ENCODE assay signal across 1 cellular context in the genomic region with DNA sequence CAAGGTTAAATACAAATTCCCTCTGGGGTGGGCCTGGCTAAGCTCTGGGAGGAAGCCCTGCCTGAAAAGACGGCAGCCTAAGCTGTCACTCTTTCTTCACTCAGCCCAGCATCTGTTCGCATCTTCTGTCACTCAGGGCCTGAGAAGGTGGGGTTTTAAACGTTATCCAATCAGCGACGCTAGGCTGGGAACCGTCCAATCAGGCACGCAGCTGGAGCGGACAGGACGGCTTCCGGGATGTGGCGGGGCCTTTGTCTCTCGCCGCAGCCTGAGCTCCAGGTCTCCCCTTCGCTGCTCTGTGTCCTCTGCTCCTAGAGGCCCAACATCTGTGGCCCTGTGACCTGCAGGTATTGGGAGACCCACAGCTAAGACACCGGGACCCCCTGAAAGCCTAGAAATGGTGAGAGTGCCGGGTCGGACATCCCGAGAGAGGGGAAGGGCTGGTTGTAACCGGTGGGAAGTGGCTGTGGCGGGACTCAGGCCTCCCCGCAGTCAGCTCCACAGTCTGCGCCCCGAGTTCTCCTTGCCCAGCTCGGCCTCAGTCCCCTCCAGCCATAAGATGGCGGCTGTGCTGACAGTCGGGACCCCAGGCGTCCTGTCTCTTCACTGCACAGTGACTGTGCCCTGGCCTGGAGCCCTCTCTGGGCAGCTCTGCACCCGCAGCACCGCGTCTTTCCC.
TF ChIP-seq lines count a peak whose summit lies in the region.

A gene (plus strand): TSS at position 254 of the 678 bp plus-strand sequence. CDS start 144 bp downstream, at position 398.

TF ChIP-seq in HepG2, 621 proteins besides CTCF, POLR2A, EP300 and RAD21 (continued from another document and continues in another):
- TF ChIP-seq, protein P1, sequence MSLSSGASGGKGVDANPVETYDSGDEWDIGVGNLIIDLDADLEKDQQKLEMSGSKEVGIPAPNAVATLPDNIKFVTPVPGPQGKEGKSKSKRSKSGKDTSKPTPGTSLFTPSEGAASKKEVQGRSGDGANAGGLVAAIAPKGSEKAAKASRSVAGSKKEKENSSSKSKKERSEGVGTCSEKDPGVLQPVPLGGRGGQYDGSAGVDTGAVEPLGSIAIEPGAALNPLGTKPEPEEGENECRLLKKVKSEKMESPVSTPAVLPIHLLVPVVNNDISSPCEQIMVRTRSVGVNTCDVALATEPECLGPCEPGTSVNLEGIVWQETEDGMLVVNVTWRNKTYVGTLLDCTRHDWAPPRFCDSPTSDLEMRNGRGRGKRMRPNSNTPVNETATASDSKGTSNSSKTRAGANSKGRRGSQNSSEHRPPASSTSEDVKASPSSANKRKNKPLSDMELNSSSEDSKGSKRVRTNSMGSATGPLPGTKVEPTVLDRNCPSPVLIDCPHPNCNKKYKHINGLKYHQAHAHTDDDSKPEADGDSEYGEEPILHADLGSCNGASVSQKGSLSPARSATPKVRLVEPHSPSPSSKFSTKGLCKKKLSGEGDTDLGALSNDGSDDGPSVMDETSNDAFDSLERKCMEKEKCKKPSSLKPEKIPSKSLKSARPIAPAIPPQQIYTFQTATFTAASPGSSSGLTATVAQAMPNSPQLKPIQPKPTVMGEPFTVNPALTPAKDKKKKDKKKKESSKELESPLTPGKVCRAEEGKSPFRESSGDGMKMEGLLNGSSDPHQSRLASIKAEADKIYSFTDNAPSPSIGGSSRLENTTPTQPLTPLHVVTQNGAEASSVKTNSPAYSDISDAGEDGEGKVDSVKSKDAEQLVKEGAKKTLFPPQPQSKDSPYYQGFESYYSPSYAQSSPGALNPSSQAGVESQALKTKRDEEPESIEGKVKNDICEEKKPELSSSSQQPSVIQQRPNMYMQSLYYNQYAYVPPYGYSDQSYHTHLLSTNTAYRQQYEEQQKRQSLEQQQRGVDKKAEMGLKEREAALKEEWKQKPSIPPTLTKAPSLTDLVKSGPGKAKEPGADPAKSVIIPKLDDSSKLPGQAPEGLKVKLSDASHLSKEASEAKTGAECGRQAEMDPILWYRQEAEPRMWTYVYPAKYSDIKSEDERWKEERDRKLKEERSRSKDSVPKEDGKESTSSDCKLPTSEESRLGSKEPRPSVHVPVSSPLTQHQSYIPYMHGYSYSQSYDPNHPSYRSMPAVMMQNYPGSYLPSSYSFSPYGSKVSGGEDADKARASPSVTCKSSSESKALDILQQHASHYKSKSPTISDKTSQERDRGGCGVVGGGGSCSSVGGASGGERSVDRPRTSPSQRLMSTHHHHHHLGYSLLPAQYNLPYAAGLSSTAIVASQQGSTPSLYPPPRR (CRISPR knock-in tag; IDR thresholded peaks at IDR 0.05; ENCODE audit: borderline replicate concordance): peak; percentile 29; the same call in 1 of the 2 replicates
- TF ChIP-seq ZBTB38 (CRISPR knock-in tag; IDR thresholded peaks at IDR 0.05) (peak; percentile 29; the same call in 1 of the 2 replicates), KDM1A (CRISPR knock-in tag; IDR thresholded peaks at IDR 0.05) (no peak), HDAC1 (CRISPR knock-in tag; IDR thresholded peaks at IDR 0.05) (peak; percentile 90), TP53 (CRISPR knock-in tag; conservative IDR thresholded peaks at IDR 0.05) (no peak), SRSF4 (IDR thresholded peaks at IDR 0.05; ENCODE audit: low read depth, low read length, poor library complexity, severe bottlenecking) (no peak), REXO4 (CRISPR knock-in tag; IDR thresholded peaks at IDR 0.05; ENCODE audit: borderline replicate concordance) (no peak), YY1 (IDR thresholded peaks at IDR 0.05; ENCODE audit: insufficient read depth, insufficient replicate concordance, low read depth, low read length) (peak; percentile 78), HDAC2 (CRISPR knock-in tag; IDR thresholded peaks at IDR 0.05) (no peak), CEBPG (CRISPR knock-in tag; IDR thresholded peaks at IDR 0.05) (0 out of 2 replicates have a peak, but pooled peaks have one; percentile 22), BRD4 (CRISPR knock-in tag; IDR thresholded peaks at IDR 0.05) (peak; percentile 49; the same call in 1 of the 2 replicates), HES4 (CRISPR knock-in tag; IDR thresholded peaks at IDR 0.05; ENCODE audit: borderline replicate concordance) (no peak), ZNF501 (CRISPR knock-in tag; IDR thresholded peaks at IDR 0.05) (peak; percentile 73; the same call in 1 of the 2 replicates), MTF2 (CRISPR knock-in tag; IDR thresholded peaks at IDR 0.05; ENCODE audit: borderline replicate concordance) (no peak), SOX6 (IDR thresholded peaks at IDR 0.05) (no peak), SOX6 (CRISPR knock-in tag; IDR thresholded peaks at IDR 0.05) (peak; percentile 32; the same call in 1 of the 2 replicates), GLI4 (CRISPR knock-in tag; IDR thresholded peaks at IDR 0.05; ENCODE audit: borderline replicate concordance) (no peak), SCMH1 (CRISPR knock-in tag; IDR thresholded peaks at IDR 0.05; ENCODE audit: borderline replicate concordance) (no peak), ZNF891 (CRISPR knock-in tag; IDR thresholded peaks at IDR 0.05) (peak; percentile 80), RFX3 (CRISPR knock-in tag; IDR thresholded peaks at IDR 0.05) (no peak), MIER2 (CRISPR knock-in tag; IDR thresholded peaks at IDR 0.05) (0 out of 2 replicates have a peak, but pooled peaks have one; percentile 29), ZNF619 (CRISPR knock-in tag; IDR thresholded peaks at IDR 0.05) (peak; percentile 79; the same call in 1 of the 2 replicates), IRF2 (CRISPR knock-in tag; IDR thresholded peaks at IDR 0.05) (0 out of 2 replicates have a peak, but pooled peaks have one; percentile 31)
- TF ChIP-seq, protein P2, sequence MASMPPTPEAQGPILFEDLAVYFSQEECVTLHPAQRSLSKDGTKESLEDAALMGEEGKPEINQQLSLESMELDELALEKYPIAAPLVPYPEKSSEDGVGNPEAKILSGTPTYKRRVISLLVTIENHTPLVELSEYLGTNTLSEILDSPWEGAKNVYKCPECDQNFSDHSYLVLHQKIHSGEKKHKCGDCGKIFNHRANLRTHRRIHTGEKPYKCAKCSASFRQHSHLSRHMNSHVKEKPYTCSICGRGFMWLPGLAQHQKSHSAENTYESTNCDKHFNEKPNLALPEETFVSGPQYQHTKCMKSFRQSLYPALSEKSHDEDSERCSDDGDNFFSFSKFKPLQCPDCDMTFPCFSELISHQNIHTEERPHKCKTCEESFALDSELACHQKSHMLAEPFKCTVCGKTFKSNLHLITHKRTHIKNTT (CRISPR knock-in tag; IDR thresholded peaks at IDR 0.05): no peak
- TF ChIP-seq, protein P3, sequence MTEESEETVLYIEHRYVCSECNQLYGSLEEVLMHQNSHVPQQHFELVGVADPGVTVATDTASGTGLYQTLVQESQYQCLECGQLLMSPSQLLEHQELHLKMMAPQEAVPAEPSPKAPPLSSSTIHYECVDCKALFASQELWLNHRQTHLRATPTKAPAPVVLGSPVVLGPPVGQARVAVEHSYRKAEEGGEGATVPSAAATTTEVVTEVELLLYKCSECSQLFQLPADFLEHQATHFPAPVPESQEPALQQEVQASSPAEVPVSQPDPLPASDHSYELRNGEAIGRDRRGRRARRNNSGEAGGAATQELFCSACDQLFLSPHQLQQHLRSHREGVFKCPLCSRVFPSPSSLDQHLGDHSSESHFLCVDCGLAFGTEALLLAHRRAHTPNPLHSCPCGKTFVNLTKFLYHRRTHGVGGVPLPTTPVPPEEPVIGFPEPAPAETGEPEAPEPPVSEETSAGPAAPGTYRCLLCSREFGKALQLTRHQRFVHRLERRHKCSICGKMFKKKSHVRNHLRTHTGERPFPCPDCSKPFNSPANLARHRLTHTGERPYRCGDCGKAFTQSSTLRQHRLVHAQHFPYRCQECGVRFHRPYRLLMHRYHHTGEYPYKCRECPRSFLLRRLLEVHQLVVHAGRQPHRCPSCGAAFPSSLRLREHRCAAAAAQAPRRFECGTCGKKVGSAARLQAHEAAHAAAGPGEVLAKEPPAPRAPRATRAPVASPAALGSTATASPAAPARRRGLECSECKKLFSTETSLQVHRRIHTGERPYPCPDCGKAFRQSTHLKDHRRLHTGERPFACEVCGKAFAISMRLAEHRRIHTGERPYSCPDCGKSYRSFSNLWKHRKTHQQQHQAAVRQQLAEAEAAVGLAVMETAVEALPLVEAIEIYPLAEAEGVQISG (CRISPR knock-in tag; IDR thresholded peaks at IDR 0.05): peak; percentile 73
- TF ChIP-seq, protein P4, sequence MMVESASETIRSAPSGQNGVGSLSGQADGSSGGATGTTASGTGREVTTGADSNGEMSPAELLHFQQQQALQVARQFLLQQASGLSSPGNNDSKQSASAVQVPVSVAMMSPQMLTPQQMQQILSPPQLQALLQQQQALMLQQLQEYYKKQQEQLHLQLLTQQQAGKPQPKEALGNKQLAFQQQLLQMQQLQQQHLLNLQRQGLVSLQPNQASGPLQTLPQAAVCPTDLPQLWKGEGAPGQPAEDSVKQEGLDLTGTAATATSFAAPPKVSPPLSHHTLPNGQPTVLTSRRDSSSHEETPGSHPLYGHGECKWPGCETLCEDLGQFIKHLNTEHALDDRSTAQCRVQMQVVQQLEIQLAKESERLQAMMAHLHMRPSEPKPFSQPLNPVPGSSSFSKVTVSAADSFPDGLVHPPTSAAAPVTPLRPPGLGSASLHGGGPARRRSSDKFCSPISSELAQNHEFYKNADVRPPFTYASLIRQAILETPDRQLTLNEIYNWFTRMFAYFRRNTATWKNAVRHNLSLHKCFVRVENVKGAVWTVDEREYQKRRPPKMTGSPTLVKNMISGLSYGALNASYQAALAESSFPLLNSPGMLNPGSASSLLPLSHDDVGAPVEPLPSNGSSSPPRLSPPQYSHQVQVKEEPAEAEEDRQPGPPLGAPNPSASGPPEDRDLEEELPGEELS (CRISPR knock-in tag; IDR thresholded peaks at IDR 0.05): no peak
- TF ChIP-seq, protein P5, sequence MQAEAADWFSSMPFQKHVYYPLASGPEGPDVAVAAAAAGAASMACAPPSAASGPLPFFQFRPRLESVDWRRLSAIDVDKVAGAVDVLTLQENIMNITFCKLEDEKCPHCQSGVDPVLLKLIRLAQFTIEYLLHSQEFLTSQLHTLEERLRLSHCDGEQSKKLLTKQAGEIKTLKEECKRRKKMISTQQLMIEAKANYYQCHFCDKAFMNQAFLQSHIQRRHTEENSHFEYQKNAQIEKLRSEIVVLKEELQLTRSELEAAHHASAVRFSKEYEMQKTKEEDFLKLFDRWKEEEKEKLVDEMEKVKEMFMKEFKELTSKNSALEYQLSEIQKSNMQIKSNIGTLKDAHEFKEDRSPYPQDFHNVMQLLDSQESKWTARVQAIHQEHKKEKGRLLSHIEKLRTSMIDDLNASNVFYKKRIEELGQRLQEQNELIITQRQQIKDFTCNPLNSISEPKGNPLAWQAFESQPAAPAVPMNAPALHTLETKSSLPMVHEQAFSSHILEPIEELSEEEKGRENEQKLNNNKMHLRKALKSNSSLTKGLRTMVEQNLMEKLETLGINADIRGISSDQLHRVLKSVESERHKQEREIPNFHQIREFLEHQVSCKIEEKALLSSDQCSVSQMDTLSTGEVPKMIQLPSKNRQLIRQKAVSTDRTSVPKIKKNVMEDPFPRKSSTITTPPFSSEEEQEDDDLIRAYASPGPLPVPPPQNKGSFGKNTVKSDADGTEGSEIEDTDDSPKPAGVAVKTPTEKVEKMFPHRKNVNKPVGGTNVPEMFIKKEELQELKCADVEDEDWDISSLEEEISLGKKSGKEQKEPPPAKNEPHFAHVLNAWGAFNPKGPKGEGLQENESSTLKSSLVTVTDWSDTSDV (CRISPR knock-in tag; IDR thresholded peaks at IDR 0.05): peak; percentile 89; the same call in 1 of the 2 replicates
- TF ChIP-seq, protein P6, sequence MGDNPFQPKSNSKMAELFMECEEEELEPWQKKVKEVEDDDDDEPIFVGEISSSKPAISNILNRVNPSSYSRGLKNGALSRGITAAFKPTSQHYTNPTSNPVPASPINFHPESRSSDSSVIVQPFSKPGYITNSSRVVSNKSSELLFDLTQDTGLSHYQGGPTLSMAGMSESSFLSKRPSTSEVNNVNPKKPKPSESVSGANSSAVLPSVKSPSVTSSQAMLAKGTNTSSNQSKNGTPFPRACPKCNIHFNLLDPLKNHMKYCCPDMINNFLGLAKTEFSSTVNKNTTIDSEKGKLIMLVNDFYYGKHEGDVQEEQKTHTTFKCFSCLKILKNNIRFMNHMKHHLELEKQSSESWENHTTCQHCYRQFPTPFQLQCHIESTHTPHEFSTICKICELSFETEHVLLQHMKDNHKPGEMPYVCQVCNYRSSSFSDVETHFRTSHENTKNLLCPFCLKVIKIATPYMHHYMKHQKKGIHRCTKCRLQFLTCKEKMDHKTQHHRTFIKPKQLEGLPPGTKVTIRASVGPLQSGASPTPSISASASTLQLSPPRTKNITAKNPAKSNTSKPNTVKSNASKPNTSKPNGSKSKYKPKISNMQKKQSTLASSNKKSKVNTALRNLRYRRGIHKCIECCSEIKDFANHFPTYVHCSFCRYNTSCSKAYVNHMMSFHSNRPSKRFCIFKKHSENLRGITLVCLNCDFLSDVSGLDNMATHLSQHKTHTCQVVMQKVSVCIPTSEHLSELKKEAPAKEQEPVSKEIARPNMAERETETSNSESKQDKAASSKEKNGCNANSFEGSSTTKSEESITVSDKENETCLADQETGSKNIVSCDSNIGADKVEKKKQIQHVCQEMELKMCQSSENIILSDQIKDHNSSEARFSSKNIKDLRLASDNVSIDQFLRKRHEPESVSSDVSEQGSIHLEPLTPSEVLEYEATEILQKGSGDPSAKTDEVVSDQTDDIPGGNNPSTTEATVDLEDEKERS (CRISPR knock-in tag; IDR thresholded peaks at IDR 0.05): no peak
- TF ChIP-seq, protein P7, sequence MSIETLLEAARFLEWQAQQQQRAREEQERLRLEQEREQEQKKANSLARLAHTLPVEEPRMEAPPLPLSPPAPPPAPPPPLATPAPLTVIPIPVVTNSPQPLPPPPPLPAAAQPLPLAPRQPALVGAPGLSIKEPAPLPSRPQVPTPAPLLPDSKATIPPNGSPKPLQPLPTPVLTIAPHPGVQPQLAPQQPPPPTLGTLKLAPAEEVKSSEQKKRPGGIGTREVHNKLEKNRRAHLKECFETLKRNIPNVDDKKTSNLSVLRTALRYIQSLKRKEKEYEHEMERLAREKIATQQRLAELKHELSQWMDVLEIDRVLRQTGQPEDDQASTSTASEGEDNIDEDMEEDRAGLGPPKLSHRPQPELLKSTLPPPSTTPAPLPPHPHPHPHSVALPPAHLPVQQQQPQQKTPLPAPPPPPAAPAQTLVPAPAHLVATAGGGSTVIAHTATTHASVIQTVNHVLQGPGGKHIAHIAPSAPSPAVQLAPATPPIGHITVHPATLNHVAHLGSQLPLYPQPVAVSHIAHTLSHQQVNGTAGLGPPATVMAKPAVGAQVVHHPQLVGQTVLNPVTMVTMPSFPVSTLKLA (IDR thresholded peaks at IDR 0.05): no peak
